ENCODE assay signal across 8 cellular contexts in the genomic region with DNA sequence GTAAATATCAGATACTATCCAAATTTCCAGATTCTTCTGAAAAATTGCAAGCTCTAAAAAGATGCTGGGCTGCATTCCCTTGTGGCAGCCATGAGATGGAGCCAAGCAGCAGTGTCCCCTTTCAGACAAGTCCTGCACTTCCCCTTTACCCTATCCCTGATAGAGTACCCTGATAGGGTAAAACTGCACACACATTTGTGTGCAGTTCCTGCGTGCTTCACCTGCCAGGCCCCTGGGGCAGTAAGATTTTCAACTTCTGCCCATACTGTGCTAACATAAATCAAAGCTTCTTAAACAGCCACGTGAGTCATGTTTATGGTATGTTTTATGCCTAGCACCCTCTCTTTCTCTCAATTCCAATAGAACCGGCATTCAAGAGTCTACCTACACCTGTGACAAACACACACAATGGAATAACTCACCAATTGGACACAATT. TPM values are rescaled to one million over a fixed set of nuclear protein-coding genes. Genes with fewer than 3 reads are reported as not detected.
A peak's percentile ranks its signal among the peaks of the same experiment; 100 is the strongest.
DNase-seq lines count a peak whose midpoint lies in the region; ATAC-seq and TF ChIP-seq lines count a peak whose summit lies in the region.

No MANE protein-coding gene starts in this region.

- no TSS peak for BruUV-seq in HCT116 (replicated peaks; lab: Mats Ljungman, UMichigan)

- H3K27ac ChIP-seq in HCT116 (ENCODE audit: low read depth, low read length) (no peak overlapping the region), SK-N-SH (ENCODE audit: low read depth in 2 of 2, low read length in 1 of 2) (peak overlapping the region in 1 of 2 experiments; percentile 41; a peak in 1 of 4 replicates)

- H3K4me3 ChIP-seq in HCT116 (replicated peaks in 1 of 2; ENCODE audit: low read depth in 1 of 2, low read length in 2 of 2) (no peak overlapping the region), SK-N-SH (ENCODE audit: low read depth in 2 of 2, low read length in 1 of 2) (no peak overlapping the region)

- POLR2A ChIA-PET in HCT116 (lab: Charles Lee) (no interaction called here), SK-N-SH (lab: Yijun Ruan, JAX) (interaction anchor here (0.7 kb wide), 1 partner anchor 90 kb away, joined by 3 read pairs; no protein-coding TSS in a partner anchor)

- no peak for TF ChIP-seq POLR2A in HCT116 (IDR thresholded peaks at IDR 0.05; ENCODE audit: borderline replicate concordance, extremely low read depth, insufficient read depth, insufficient read length)

- DNase-seq in A172 (ENCODE audit: low spot score) (peak; percentile 74), HCT116 (ENCODE audit: low read depth, low spot score) (peak; percentile 44), SK-N-SH (peak; percentile 23), left ventricle myocardium superior (no peak), G401 (ENCODE audit: low spot score) (no peak)
- DNase-seq in activated CD4-positive, alpha-beta T cell treated with anti-CD3 and anti-CD28 coated beads, Interleukin-2, amount 50 U/mL, for 48 hours: no peak

- H3K27me3 ChIP-seq in HCT116 (ENCODE audit: insufficient read depth, low read length) (no peaks in the 10 kb centered on the region), SK-N-SH (ENCODE audit: insufficient read depth) (no peaks in the 10 kb centered on the region)

- H3F3A ChIP-seq in SK-N-SH (replicated peaks; ENCODE audit: insufficient read depth): peaks cover 11% of the 10 kb centered on the region

- H3K36me3 ChIP-seq in HCT116 (ENCODE audit: control insufficient read depth in 1 of 2, insufficient read depth in 2 of 2, low read length in 2 of 2) (no peaks in the 10 kb centered on the region), SK-N-SH (replicated peaks in 1 of 2; ENCODE audit: control insufficient read depth in 1 of 2, insufficient read depth in 2 of 2, low read length in 1 of 2) (no peaks in the 10 kb centered on the region)

- H3K79me2 ChIP-seq in HCT116 (ENCODE audit: insufficient read depth, low read length): no peaks in the 10 kb centered on the region
- no peaks in the 10 kb centered on the region for H3K79me2 ChIP-seq in SK-N-SH (ENCODE audit: insufficient read depth)

- peak in 1 of 2 experiments; percentile 36; a peak in 1 of 4 replicates for TF ChIP-seq EP300 in SK-N-SH (IDR thresholded peaks at IDR 0.05; ENCODE audit: borderline replicate concordance in 1 of 2, low read depth in 1 of 2, low read length in 1 of 2)

- H3K4me2 ChIP-seq in HCT116 (ENCODE audit: low read length) (peak overlapping the region; percentile 50), SK-N-SH (peak overlapping the region; percentile 29; the same call in 1 of the 2 replicates)

- no peaks in the 10 kb centered on the region for H3K9me3 ChIP-seq in HCT116 (ENCODE audit: control insufficient read depth in 1 of 2, insufficient read depth in 1 of 2, low read depth in 1 of 2, low read length in 2 of 2)
- H3K9me3 ChIP-seq in SK-N-SH: no peaks in the 10 kb centered on the region

- peak; percentile 27 to 55 (median 55); a peak in 5 of 6 replicates for TF ChIP-seq CTCF in HCT116 (IDR thresholded peaks at IDR 0.05 in 2 of 3, conservative IDR thresholded peaks at IDR 0.05 in 1 of 3; ENCODE audit: borderline replicate concordance in 1 of 3, insufficient read depth in 1 of 3, low read depth in 2 of 3, low read length in 2 of 3)
- TF ChIP-seq CTCF in SK-N-SH (IDR thresholded peaks at IDR 0.05): peak; percentile 68

- ATAC-seq in HCT116 (peak; percentile 97), left ventricle myocardium superior (peak; percentile 71), GM19351 (IDR thresholded peaks at IDR 0.05; ENCODE audit: unreplicated experiment) (no peak), HG02870 (IDR thresholded peaks at IDR 0.05; ENCODE audit: unreplicated experiment) (no peak)

- H2AFZ ChIP-seq in HCT116 (ENCODE audit: low read depth, low read length, poor library complexity, severe bottlenecking) (peak overlapping the region; percentile 66), SK-N-SH (ENCODE audit: low read depth) (peak overlapping the region; percentile 33; the same call in 1 of the 2 replicates)

- H3K4me1 ChIP-seq in HCT116 (ENCODE audit: control insufficient read depth in 1 of 2, insufficient read depth in 2 of 2, low read length in 2 of 2) (peaks cover 20 to 31% of the 10 kb centered on the region in 2 experiments), SK-N-SH (ENCODE audit: control insufficient read depth in 1 of 2, insufficient read depth in 2 of 2, low read depth in 1 of 2, low read length in 1 of 2) (peaks cover 3 to 22% of the 10 kb centered on the region in 2 experiments; a peak in 2 of 4 replicates)

- TF ChIP-seq RAD21 in HCT116 (IDR thresholded peaks at IDR 0.05; ENCODE audit: low read depth) (peak; percentile 61), SK-N-SH (IDR thresholded peaks at IDR 0.05; ENCODE audit: low read length) (peak; percentile 71)

- no peaks in the 10 kb centered on the region for H4K20me1 ChIP-seq in HCT116 (ENCODE audit: insufficient read depth)
- no peaks in the 10 kb centered on the region for H4K20me1 ChIP-seq in SK-N-SH (ENCODE audit: insufficient read depth)

- in situ Hi-C loops in G401 (cut with HindIII; ENCODE audit: low sequenced_read_pairs): no loop called here

- intact Hi-C loops in HCT116 (cut with micrococcal nuclease): no loop called here
- intact Hi-C loops in left ventricle myocardium superior (cut with micrococcal nuclease): no loop called here

- RAD21 ChIA-PET in HCT116 (lab: Charles Lee; ENCODE audit: low non-redundant PET in 1 of 2, low total read pairs in 2 of 2, uncharacterized antibody in 2 of 2, unreplicated experiment in 2 of 2): interaction anchor here (0.6 kb wide), 2 partner anchors 84 to 88 kb away, joined by 3 read pairs; no protein-coding TSS in a partner anchor

- WGBS in SK-N-SH (ENCODE audit: low lambda C conversion rate): 12% methylated on average over 3 of the region's 3 CpGs

- H3K9ac ChIP-seq in HCT116 (ENCODE audit: low read length) (no peak overlapping the region), SK-N-SH (no peak overlapping the region)

- H3K9me2 ChIP-seq in HCT116 (ENCODE audit: insufficient read depth) (no peaks in the 10 kb centered on the region), SK-N-SH (no peaks in the 10 kb centered on the region)

- CTCF ChIA-PET in HCT116 (lab: Charles Lee): interaction anchor here (0.9 to 1.6 kb wide), 7 partner anchors 8 to 90 kb away, joined by 3 to 6 read pairs (median 3); no protein-coding TSS in a partner anchor
- CTCF ChIA-PET in SK-N-SH (lab: Yijun Ruan, JAX): interaction anchor here (0.6 to 3.7 kb wide), 25 partner anchors 8 to 348 kb away, joined by 3 to 20 read pairs (median 4); partner anchors contain the start of gene SLC16A12

TF ChIP-seq in HCT116, 20 proteins besides CTCF, POLR2A, EP300 and RAD21 (continues in another document):
- TF ChIP-seq FOSL1 (IDR thresholded peaks at IDR 0.05; ENCODE audit: low read depth): peak; percentile 28; the same call in 1 of the 2 replicates
- TF ChIP-seq, protein P1, sequence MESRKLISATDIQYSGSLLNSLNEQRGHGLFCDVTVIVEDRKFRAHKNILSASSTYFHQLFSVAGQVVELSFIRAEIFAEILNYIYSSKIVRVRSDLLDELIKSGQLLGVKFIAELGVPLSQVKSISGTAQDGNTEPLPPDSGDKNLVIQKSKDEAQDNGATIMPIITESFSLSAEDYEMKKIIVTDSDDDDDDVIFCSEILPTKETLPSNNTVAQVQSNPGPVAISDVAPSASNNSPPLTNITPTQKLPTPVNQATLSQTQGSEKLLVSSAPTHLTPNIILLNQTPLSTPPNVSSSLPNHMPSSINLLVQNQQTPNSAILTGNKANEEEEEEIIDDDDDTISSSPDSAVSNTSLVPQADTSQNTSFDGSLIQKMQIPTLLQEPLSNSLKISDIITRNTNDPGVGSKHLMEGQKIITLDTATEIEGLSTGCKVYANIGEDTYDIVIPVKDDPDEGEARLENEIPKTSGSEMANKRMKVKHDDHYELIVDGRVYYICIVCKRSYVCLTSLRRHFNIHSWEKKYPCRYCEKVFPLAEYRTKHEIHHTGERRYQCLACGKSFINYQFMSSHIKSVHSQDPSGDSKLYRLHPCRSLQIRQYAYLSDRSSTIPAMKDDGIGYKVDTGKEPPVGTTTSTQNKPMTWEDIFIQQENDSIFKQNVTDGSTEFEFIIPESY (IDR thresholded peaks at IDR 0.05; ENCODE audit: extremely low read depth, insufficient replicate concordance, low read length): no peak
- no peak for TF ChIP-seq SRF (IDR thresholded peaks at IDR 0.05; ENCODE audit: low read depth)
- TF ChIP-seq JUND (IDR thresholded peaks at IDR 0.05): 0 out of 2 replicates have a peak, but pooled peaks have one; percentile 13
- no peak for TF ChIP-seq POLR2AphosphoS5 (IDR thresholded peaks at IDR 0.05; ENCODE audit: low read depth, low read length)
- TF ChIP-seq CBX3 (IDR thresholded peaks at IDR 0.05; ENCODE audit: low read depth): no peak

TF ChIP-seq in SK-N-SH, 30 proteins besides CTCF, POLR2A, EP300 and RAD21 (continues in another document):
- TF ChIP-seq PBX3 (IDR thresholded peaks at IDR 0.05) (peak; percentile 79), FOSL2 (IDR thresholded peaks at IDR 0.05; ENCODE audit: borderline replicate concordance, low read depth) (peak; percentile 49; the same call in 1 of the 2 replicates), SMC3 (IDR thresholded peaks at IDR 0.05; ENCODE audit: low read depth, low read length) (peak; percentile 62)
- TF ChIP-seq, protein P2, sequence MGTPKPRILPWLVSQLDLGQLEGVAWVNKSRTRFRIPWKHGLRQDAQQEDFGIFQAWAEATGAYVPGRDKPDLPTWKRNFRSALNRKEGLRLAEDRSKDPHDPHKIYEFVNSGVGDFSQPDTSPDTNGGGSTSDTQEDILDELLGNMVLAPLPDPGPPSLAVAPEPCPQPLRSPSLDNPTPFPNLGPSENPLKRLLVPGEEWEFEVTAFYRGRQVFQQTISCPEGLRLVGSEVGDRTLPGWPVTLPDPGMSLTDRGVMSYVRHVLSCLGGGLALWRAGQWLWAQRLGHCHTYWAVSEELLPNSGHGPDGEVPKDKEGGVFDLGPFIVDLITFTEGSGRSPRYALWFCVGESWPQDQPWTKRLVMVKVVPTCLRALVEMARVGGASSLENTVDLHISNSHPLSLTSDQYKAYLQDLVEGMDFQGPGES (IDR thresholded peaks at IDR 0.05; ENCODE audit: low read depth, low read length): no peak

RNA-seq across cellular contexts. Expression of gene IFIT5, which starts 52.2 kb away (rescaled TPM):
- total RNA-seq in A172 (2014; rRNA removed; shearing (Covaris generic)): 35.5 and 38.5 TPM in 2 replicates
- 11.1 TPM for total RNA-seq in HCT116 (2021; ENCODE audit: unreplicated experiment)
- 2.4 and 3.6 TPM in 2 replicates for polyA plus RNA-seq in HCT116 (2012)
- polyA plus RNA-seq in SK-N-SH (2012; rRNA removed): 2.7 and 3.6 TPM in 2 replicates
- polyA plus RNA-seq in SK-N-SH (2012; cell fraction: cytosol; rRNA removed): 4.6 and 4.8 TPM in 2 replicates
- 1.2 and 2.3 TPM in 2 replicates for polyA plus RNA-seq in SK-N-SH (2012; cell fraction: nucleus; rRNA removed)
- 8.1 TPM for total RNA-seq in left ventricle myocardium superior
- 2.4 and 2.5 TPM in 2 replicates for total RNA-seq in G401 (2014; rRNA removed; shearing (Covaris generic))

Comparison
In these comparisons a context has a peak if more than half of its experiments do, and no peak if none do; other contexts are left out.
1. DNase-seq: peak in A172 (single experiment), HCT116 (single experiment) and SK-N-SH (single experiment); none in left ventricle myocardium superior (single experiment), G401 (single experiment) and activated CD4-positive, alpha-beta T cell treated with anti-CD3 and anti-CD28 coated beads, Interleukin-2, amount 50 U/mL, for 48 hours (0 of 2).
2. ATAC-seq: peak in HCT116 (single experiment) and left ventricle myocardium superior (single experiment); none in GM19351 (single experiment) and HG02870 (single experiment).